Comparison of ENCODE assay signal across 20 cellular contexts in genomic region chr10:121312582-121312981, GRCh38.
DNase-seq lines count a peak whose midpoint lies in the region; ATAC-seq and TF ChIP-seq lines count a peak whose summit lies in the region.
"Had no signal": no experiment of that assay in that cellular context is flagged by ENCODE, and none has a peak within 500 bp of the region (broad histone marks: within the 10 kb centered on the region; RNA-seq: fewer than 3 reads in every experiment).

No MANE protein-coding gene starts in this region.

- 5 to 13% methylated on average over 5 of the region's 5 CpGs for WGBS in esophagus squamous epithelium, 2 donors

- H3K36me3 ChIP-seq in BLaER1: no peaks in the 10 kb centered on the region
- H3K36me3 ChIP-seq in esophagus squamous epithelium: no peaks in the 10 kb centered on the region
- H3K36me3 ChIP-seq: BE2C, brain microvascular endothelial cell, colonic mucosa had no signal

- TF ChIP-seq POLR2A in esophagus squamous epithelium (IDR thresholded peaks at IDR 0.05): no peak

- H3K4me3 ChIP-seq in BLaER1: no peak overlapping the region
- no peak overlapping the region for H3K4me3 ChIP-seq in esophagus squamous epithelium
- H3K4me3 ChIP-seq: A549, colonic mucosa had no signal

- peak overlapping the region; percentile 24 for H3K27ac Mint-ChIP-seq in neural crest cell (ENCODE audit: unreplicated experiment)
- H3K27ac Mint-ChIP-seq: immature natural killer cell had no signal

- peak overlapping the region; percentile 9 for H3K4me3 Mint-ChIP-seq in neural crest cell
- H3K4me3 Mint-ChIP-seq: IgD-negative memory B cell, immature natural killer cell had no signal

- H4K20me1 ChIP-seq in BLaER1: no peaks in the 10 kb centered on the region

- H3K9me3 ChIP-seq in BLaER1 (peaks cover 12% of the 10 kb centered on the region), esophagus squamous epithelium (no peaks in the 10 kb centered on the region)
- H3K9me3 ChIP-seq: A549, BE2C, colonic mucosa had no signal

- intact Hi-C loops in esophagus squamous epithelium (cut with DNase I): no loop called here

- no peak for TF ChIP-seq CTCF in esophagus squamous epithelium (IDR thresholded peaks at IDR 0.05)
- TF ChIP-seq CTCF in neural crest cell (conservative IDR thresholded peaks at IDR 0.05): no peak

- peak overlapping the region; percentile 42 for H3K4me2 ChIP-seq in BLaER1
- H3K4me2 ChIP-seq: A549 had no signal

- H3K27ac ChIP-seq in BLaER1 (no peak overlapping the region), esophagus squamous epithelium (peak overlapping the region; percentile 30 to 67 (median 56))
- H3K27ac ChIP-seq: A549, brain microvascular endothelial cell, colonic mucosa, VCaP had no signal

- H3K9me3 Mint-ChIP-seq in neural crest cell: peaks cover 3% of the 10 kb centered on the region

- peaks cover 45% of the 10 kb centered on the region for H3K4me1 ChIP-seq in BLaER1
- peaks cover 0 to 32% (median 2%) of the 10 kb centered on the region in 3 donors for H3K4me1 ChIP-seq in esophagus squamous epithelium
- H3K4me1 ChIP-seq: A549, BE2C, colonic mucosa had no signal

- H3K9ac ChIP-seq in BLaER1: no peak overlapping the region

- H3K36me3 Mint-ChIP-seq in neural crest cell (ENCODE audit: low read depth): peaks cover 4% of the 10 kb centered on the region
- H3K36me3 Mint-ChIP-seq: IgD-negative memory B cell, immature natural killer cell had no signal

- peaks cover 53% of the 10 kb centered on the region for H3K4me1 Mint-ChIP-seq in neural crest cell
- H3K4me1 Mint-ChIP-seq: immature natural killer cell had no signal

- no peak for ATAC-seq in GM21526 (IDR thresholded peaks at IDR 0.05; ENCODE audit: low FRiP score, unreplicated experiment)
- ATAC-seq: A549 had no signal

- DNase-seq in HT1080 (ENCODE audit: low read depth) (peak; percentile 44), esophagus squamous epithelium (lab: John Stamatoyannopoulos, UW) (no peak), neural crest cell (ENCODE audit: low read depth, low spot score) (no peak), T-helper 2 cell (no peak), globus pallidus (ENCODE audit: low spot score) (no peak), NCI-H345 treated with DMSO at 0.1 percent for 48 hours (lab: John Stamatoyannopoulos, UW; ENCODE audit: unreplicated experiment) (no peak)
- DNase-seq: activated CD4-positive, alpha-beta T cell treated with anti-CD3 and anti-CD28 coated beads, Interleukin-2, amount 50 U/mL, for 48 hours; activated gamma-delta T cell; BE2C; brain microvascular endothelial cell; colonic mucosa; EL; immature natural killer cell; NCI-H2081 treated with DMSO at 0.1 percent for 48 hours; NCI-H446 had no signal

- no peaks in the 10 kb centered on the region for H3K27me3 ChIP-seq in BLaER1
- no peaks in the 10 kb centered on the region for H3K27me3 ChIP-seq in esophagus squamous epithelium
- H3K27me3 ChIP-seq: BE2C, brain microvascular endothelial cell, colonic mucosa had no signal

- no peaks in the 10 kb centered on the region for H3K27me3 Mint-ChIP-seq in neural crest cell (ENCODE audit: low read depth)
- H3K27me3 Mint-ChIP-seq: IgD-negative memory B cell had no signal
